8 cellular contexts compared by ENCODE assay signal in genomic region chr1:115838805-115839705, GRCh38. TPM values are rescaled to one million over a fixed set of nuclear protein-coding genes. Genes with fewer than 3 reads are reported as not detected.
A peak's percentile ranks its signal among the peaks of the same experiment; 100 is the strongest.
DNase-seq lines count a peak whose midpoint lies in the region; ATAC-seq, FAIRE-seq and TF ChIP-seq lines count a peak whose summit lies in the region.

No MANE protein-coding gene starts in this region.

- H3K36me3 Mint-ChIP-seq in activated T-cell treated with anti-CD3 and anti-CD28 coated beads, Interleukin-2, amount 50 U/mL, for 4 hours (ENCODE audit: insufficient read depth), result no peaks in the 10 kb centered on the region
- H3K36me3 Mint-ChIP-seq in osteocyte (ENCODE audit: unreplicated experiment), result peaks cover 2% of the 10 kb centered on the region

- peak overlapping the region; percentile 94 for H3K27ac ChIP-seq in VCaP

- FAIRE-seq in frontal cortex (lab: Jason Lieb, UNC), result no peak

- peak overlapping the region; percentile 59 for H3K27ac Mint-ChIP-seq in osteocyte (ENCODE audit: unreplicated experiment)

- no peaks in the 10 kb centered on the region for H3K9me3 Mint-ChIP-seq in activated T-cell treated with anti-CD3 and anti-CD28 coated beads, Interleukin-2, amount 50 U/mL, for 4 hours
- no peaks in the 10 kb centered on the region for H3K9me3 Mint-ChIP-seq in osteocyte (ENCODE audit: unreplicated experiment)

- peaks cover 54% of the 10 kb centered on the region for H3K27me3 Mint-ChIP-seq in activated T-cell treated with anti-CD3 and anti-CD28 coated beads, Interleukin-2, amount 50 U/mL, for 4 hours (ENCODE audit: low read depth)
- H3K27me3 Mint-ChIP-seq in osteocyte (ENCODE audit: unreplicated experiment), result peaks cover 77% of the 10 kb centered on the region

- TF ChIP-seq CTCF in VCaP (conservative IDR thresholded peaks at IDR 0.05), result no peak
- no peak for TF ChIP-seq CTCF in osteocyte (IDR thresholded peaks at IDR 0.05)

- peaks cover 6% of the 10 kb centered on the region for H3K4me1 Mint-ChIP-seq in activated T-cell treated with anti-CD3 and anti-CD28 coated beads, Interleukin-2, amount 50 U/mL, for 4 hours (ENCODE audit: low read depth)
- H3K4me1 Mint-ChIP-seq in osteocyte (ENCODE audit: unreplicated experiment), result peaks cover 7% of the 10 kb centered on the region

- peak; percentile 29 to 55 for ATAC-seq in activated T-cell treated with anti-CD3 and anti-CD28 coated beads, Interleukin-2, amount 50 U/mL, for 4 hours
- no peak for ATAC-seq in HG02798 (IDR thresholded peaks at IDR 0.05; ENCODE audit: poor library complexity, unreplicated experiment)
- ATAC-seq in HG03025 (IDR thresholded peaks at IDR 0.05; ENCODE audit: low FRiP score, unreplicated experiment), result no peak

- H3K4me3 Mint-ChIP-seq in activated T-cell treated with anti-CD3 and anti-CD28 coated beads, Interleukin-2, amount 50 U/mL, for 4 hours, result peak overlapping the region; percentile 55
- peak overlapping the region; percentile 72 for H3K4me3 Mint-ChIP-seq in osteocyte (ENCODE audit: unreplicated experiment)

- DNase-seq in activated T-cell treated with anti-CD3 and anti-CD28 coated beads, Interleukin-2, amount 50 U/mL, for 4 hours, result no peak
- DNase-seq in activated T-cell treated with anti-CD3 and anti-CD28 coated beads, Interleukin-2, amount 50 U/mL, for 1 hour, result no peak
- DNase-seq in frontal cortex (ENCODE audit: low spot score in 2 of 2), result peak; percentile 41 to 66
- no peak for DNase-seq in osteocyte (ENCODE audit: extremely low spot score, unreplicated experiment)
- DNase-seq in stimulated activated CD4-positive, alpha-beta T cell treated with anti-CD3 and anti-CD28 coated beads, Interleukin-4, amount 100 ng/mL, for 24 hours, result no peak

RNA-seq across cellular contexts. Expression of gene NHLH2, which starts 1.9 kb away (rescaled TPM):
- not detected for total RNA-seq in activated T-cell treated with anti-CD3 and anti-CD28 coated beads, Interleukin-2, amount 50 U/mL, for 4 hours
- total RNA-seq in frontal cortex (2.0 TPM), osteocyte (not detected in 2 replicates)

Comparison
In these comparisons a context has a peak if more than half of its experiments do, and no peak if none do; other contexts are left out.
1. ATAC-seq: peak in activated T-cell treated with anti-CD3 and anti-CD28 coated beads, Interleukin-2, amount 50 U/mL, for 4 hours (2 of 2); none in HG02798 (single experiment) and HG03025 (single experiment).
2. DNase-seq: peak in frontal cortex (2 of 2); none in activated T-cell treated with anti-CD3 and anti-CD28 coated beads, Interleukin-2, amount 50 U/mL, for 4 hours (single experiment), activated T-cell treated with anti-CD3 and anti-CD28 coated beads, Interleukin-2, amount 50 U/mL, for 1 hour (single experiment), osteocyte (single experiment) and stimulated activated CD4-positive, alpha-beta T cell treated with anti-CD3 and anti-CD28 coated beads, Interleukin-4, amount 100 ng/mL, for 24 hours (single experiment).